ENCODE assay signal across 2 cellular contexts in the genomic region with DNA sequence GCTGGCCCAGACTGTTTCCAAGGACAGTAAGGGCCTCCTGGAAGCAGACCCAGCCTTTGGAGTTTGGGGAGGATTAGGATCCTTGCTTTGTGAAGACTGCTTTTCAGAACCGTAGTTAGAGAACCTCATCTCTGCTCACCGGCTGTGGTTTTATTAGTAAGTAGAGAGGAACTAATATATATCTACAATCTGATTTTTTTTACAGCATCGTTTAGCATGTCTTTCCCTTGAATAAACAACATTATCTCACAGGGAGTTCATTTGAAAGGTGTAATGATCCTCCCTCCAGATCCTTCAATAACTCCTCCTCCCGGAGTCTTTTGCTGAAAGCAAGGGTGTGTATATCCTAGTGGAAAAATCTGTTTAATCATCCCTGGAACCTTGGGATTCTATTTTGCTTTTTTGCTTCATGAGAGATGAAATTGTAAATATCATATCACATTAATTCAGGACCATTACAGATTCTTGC.
TF ChIP-seq lines count a peak whose summit lies in the region.

No MANE protein-coding gene starts in this region.

TF ChIP-seq in SK-N-SH, 30 proteins besides CTCF, POLR2A, EP300 and RAD21:
- TF ChIP-seq, protein P1, sequence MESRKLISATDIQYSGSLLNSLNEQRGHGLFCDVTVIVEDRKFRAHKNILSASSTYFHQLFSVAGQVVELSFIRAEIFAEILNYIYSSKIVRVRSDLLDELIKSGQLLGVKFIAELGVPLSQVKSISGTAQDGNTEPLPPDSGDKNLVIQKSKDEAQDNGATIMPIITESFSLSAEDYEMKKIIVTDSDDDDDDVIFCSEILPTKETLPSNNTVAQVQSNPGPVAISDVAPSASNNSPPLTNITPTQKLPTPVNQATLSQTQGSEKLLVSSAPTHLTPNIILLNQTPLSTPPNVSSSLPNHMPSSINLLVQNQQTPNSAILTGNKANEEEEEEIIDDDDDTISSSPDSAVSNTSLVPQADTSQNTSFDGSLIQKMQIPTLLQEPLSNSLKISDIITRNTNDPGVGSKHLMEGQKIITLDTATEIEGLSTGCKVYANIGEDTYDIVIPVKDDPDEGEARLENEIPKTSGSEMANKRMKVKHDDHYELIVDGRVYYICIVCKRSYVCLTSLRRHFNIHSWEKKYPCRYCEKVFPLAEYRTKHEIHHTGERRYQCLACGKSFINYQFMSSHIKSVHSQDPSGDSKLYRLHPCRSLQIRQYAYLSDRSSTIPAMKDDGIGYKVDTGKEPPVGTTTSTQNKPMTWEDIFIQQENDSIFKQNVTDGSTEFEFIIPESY (IDR thresholded peaks at IDR 0.05; ENCODE audit: borderline replicate concordance, low read depth), result no peak
- TF ChIP-seq TEAD4 (IDR thresholded peaks at IDR 0.05; ENCODE audit: borderline replicate concordance, insufficient read depth) (no peak), TAF1 (IDR thresholded peaks at IDR 0.05; ENCODE audit: borderline replicate concordance, low read depth, low read length) (no peak), YY1 (IDR thresholded peaks at IDR 0.05; ENCODE audit: low read depth) (no peak), FOXJ3 (CRISPR knock-in tag; IDR thresholded peaks at IDR 0.05) (no peak), CHD2 (IDR thresholded peaks at IDR 0.05; ENCODE audit: low read length, partially characterized antibody) (no peak), GATA2 (CRISPR knock-in tag; IDR thresholded peaks at IDR 0.05) (no peak), RFX5 (IDR thresholded peaks at IDR 0.05; ENCODE audit: low read length) (no peak), TCF12 (IDR thresholded peaks at IDR 0.05) (no peak), FOXM1 (IDR thresholded peaks at IDR 0.05; ENCODE audit: low read depth) (no peak)
- TF ChIP-seq, protein P2, sequence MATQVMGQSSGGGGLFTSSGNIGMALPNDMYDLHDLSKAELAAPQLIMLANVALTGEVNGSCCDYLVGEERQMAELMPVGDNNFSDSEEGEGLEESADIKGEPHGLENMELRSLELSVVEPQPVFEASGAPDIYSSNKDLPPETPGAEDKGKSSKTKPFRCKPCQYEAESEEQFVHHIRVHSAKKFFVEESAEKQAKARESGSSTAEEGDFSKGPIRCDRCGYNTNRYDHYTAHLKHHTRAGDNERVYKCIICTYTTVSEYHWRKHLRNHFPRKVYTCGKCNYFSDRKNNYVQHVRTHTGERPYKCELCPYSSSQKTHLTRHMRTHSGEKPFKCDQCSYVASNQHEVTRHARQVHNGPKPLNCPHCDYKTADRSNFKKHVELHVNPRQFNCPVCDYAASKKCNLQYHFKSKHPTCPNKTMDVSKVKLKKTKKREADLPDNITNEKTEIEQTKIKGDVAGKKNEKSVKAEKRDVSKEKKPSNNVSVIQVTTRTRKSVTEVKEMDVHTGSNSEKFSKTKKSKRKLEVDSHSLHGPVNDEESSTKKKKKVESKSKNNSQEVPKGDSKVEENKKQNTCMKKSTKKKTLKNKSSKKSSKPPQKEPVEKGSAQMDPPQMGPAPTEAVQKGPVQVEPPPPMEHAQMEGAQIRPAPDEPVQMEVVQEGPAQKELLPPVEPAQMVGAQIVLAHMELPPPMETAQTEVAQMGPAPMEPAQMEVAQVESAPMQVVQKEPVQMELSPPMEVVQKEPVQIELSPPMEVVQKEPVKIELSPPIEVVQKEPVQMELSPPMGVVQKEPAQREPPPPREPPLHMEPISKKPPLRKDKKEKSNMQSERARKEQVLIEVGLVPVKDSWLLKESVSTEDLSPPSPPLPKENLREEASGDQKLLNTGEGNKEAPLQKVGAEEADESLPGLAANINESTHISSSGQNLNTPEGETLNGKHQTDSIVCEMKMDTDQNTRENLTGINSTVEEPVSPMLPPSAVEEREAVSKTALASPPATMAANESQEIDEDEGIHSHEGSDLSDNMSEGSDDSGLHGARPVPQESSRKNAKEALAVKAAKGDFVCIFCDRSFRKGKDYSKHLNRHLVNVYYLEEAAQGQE (IDR thresholded peaks at IDR 0.05; ENCODE audit: low read depth, low read length), result no peak
- TF ChIP-seq, protein P3, sequence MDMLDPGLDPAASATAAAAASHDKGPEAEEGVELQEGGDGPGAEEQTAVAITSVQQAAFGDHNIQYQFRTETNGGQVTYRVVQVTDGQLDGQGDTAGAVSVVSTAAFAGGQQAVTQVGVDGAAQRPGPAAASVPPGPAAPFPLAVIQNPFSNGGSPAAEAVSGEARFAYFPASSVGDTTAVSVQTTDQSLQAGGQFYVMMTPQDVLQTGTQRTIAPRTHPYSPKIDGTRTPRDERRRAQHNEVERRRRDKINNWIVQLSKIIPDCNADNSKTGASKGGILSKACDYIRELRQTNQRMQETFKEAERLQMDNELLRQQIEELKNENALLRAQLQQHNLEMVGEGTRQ (IDR thresholded peaks at IDR 0.05; ENCODE audit: borderline replicate concordance, low read depth, low read length), result no peak
- TF ChIP-seq, protein P4, sequence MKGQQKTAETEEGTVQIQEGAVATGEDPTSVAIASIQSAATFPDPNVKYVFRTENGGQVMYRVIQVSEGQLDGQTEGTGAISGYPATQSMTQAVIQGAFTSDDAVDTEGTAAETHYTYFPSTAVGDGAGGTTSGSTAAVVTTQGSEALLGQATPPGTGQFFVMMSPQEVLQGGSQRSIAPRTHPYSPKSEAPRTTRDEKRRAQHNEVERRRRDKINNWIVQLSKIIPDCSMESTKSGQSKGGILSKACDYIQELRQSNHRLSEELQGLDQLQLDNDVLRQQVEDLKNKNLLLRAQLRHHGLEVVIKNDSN (IDR thresholded peaks at IDR 0.05; ENCODE audit: borderline replicate concordance, low read depth), result no peak
- TF ChIP-seq, protein P5, sequence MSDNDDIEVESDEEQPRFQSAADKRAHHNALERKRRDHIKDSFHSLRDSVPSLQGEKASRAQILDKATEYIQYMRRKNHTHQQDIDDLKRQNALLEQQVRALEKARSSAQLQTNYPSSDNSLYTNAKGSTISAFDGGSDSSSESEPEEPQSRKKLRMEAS (IDR thresholded peaks at IDR 0.05; ENCODE audit: low read depth), result no peak

TF ChIP-seq in SK-N-SH treated with all-trans-retinoic acid at 6 μM for 48 hours, 23 proteins besides CTCF, POLR2A, EP300 and RAD21 (continued from another document):
- no peak for TF ChIP-seq ZFP30 (CRISPR knock-in tag; IDR thresholded peaks at IDR 0.05)
- TF ChIP-seq, protein P6, sequence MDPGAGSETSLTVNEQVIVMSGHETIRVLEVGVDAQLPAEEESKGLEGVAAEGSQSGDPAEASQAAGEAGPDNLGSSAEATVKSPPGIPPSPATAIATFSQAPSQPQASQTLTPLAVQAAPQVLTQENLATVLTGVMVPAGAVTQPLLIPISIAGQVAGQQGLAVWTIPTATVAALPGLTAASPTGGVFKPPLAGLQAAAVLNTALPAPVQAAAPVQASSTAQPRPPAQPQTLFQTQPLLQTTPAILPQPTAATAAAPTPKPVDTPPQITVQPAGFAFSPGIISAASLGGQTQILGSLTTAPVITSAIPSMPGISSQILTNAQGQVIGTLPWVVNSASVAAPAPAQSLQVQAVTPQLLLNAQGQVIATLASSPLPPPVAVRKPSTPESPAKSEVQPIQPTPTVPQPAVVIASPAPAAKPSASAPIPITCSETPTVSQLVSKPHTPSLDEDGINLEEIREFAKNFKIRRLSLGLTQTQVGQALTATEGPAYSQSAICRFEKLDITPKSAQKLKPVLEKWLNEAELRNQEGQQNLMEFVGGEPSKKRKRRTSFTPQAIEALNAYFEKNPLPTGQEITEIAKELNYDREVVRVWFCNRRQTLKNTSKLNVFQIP (CRISPR knock-in tag; IDR thresholded peaks at IDR 0.05; ENCODE audit: borderline replicate concordance, low read depth), result no peak
- TF ChIP-seq PPARA (CRISPR knock-in tag; IDR thresholded peaks at IDR 0.05; ENCODE audit: borderline replicate concordance), result no peak
- TF ChIP-seq BACH2 (CRISPR knock-in tag; IDR thresholded peaks at IDR 0.05; ENCODE audit: borderline replicate concordance), result no peak
- TF ChIP-seq ISL1 (CRISPR knock-in tag; IDR thresholded peaks at IDR 0.05), result no peak
- no peak for TF ChIP-seq ARNTL (CRISPR knock-in tag; IDR thresholded peaks at IDR 0.05; ENCODE audit: borderline replicate concordance, low read depth)
- no peak for TF ChIP-seq ZNF565 (CRISPR knock-in tag; conservative IDR thresholded peaks at IDR 0.05; ENCODE audit: low read depth)
- no peak for TF ChIP-seq TCF4 (CRISPR knock-in tag; IDR thresholded peaks at IDR 0.05; ENCODE audit: borderline replicate concordance)
- TF ChIP-seq GLIS3 (CRISPR knock-in tag; IDR thresholded peaks at IDR 0.05), result no peak
- no peak for TF ChIP-seq TOX (CRISPR knock-in tag; IDR thresholded peaks at IDR 0.05; ENCODE audit: borderline replicate concordance)
- no peak for TF ChIP-seq ZFP3 (CRISPR knock-in tag; IDR thresholded peaks at IDR 0.05)
- TF ChIP-seq SNAI2 (CRISPR knock-in tag; IDR thresholded peaks at IDR 0.05), result no peak
